8 cellular contexts compared by ENCODE assay signal in genomic region chr6:27133281-27134227, GRCh38.
DNase-seq lines count a peak whose midpoint lies in the region; ATAC-seq, FAIRE-seq and TF ChIP-seq lines count a peak whose summit lies in the region.

No MANE protein-coding gene starts in this region.

- H3K9me3 ChIP-seq in A549 (no peaks in the 10 kb centered on the region), Loucy (ENCODE audit: insufficient read depth, low read depth, low read length) (no peaks in the 10 kb centered on the region), ascending aorta (no peaks in the 10 kb centered on the region), smooth muscle cell (replicated peaks; ENCODE audit: low read depth) (no peaks in the 10 kb centered on the region)

- WGBS in A549 (ENCODE audit: missing lambda C conversion rate), result under 1% methylated on average over 26 of the region's 43 CpGs
- under 1% methylated on average over 43 of the region's 43 CpGs for WGBS in smooth muscle cell (ENCODE audit: low lambda C conversion rate)

- peak overlapping the region; percentile 99 for H3K9ac ChIP-seq in Loucy (ENCODE audit: low read depth, low read length, poor library complexity, severe bottlenecking)
- peak overlapping the region; percentile 86 for H3K9ac ChIP-seq in smooth muscle cell (ENCODE audit: low read depth)

- peaks cover 46% of the 10 kb centered on the region for H3K4me1 ChIP-seq in A549
- peaks cover 66% of the 10 kb centered on the region for H3K4me1 ChIP-seq in Loucy (ENCODE audit: insufficient read depth, low read length, poor library complexity, severe bottlenecking)
- peaks cover 4 to 10% of the 10 kb centered on the region in 2 donors for H3K4me1 ChIP-seq in ascending aorta
- peaks cover 14% of the 10 kb centered on the region for H3K4me1 ChIP-seq in smooth muscle cell (ENCODE audit: low read depth)

- CTCF ChIA-PET in A549 (lab: Yijun Ruan, JAX), result interaction anchor here (0.7 to 1.2 kb wide), 2 partner anchors 526 to 823 kb away, joined by 3 to 4 read pairs; no protein-coding TSS in a partner anchor

- peak; percentile 62 for TF ChIP-seq POLR2A in A549 (IDR thresholded peaks at IDR 0.05; ENCODE audit: low read length)

- H3K27ac ChIP-seq in A549, result peak overlapping the region; percentile 85 to 96
- peak overlapping the region; percentile 83 to 84 for H3K27ac ChIP-seq in ascending aorta
- H3K27ac ChIP-seq in smooth muscle cell (ENCODE audit: low read depth), result peak overlapping the region; percentile 94

- no peaks in the 10 kb centered on the region for H3K36me3 ChIP-seq in Loucy (ENCODE audit: insufficient read depth, low read length)
- no peaks in the 10 kb centered on the region for H3K36me3 ChIP-seq in ascending aorta
- H3K36me3 ChIP-seq in smooth muscle cell (ENCODE audit: low read depth), result no peaks in the 10 kb centered on the region

- TF ChIP-seq RAD21 in A549 (conservative IDR thresholded peaks at IDR 0.05 in 1 of 2, IDR thresholded peaks at IDR 0.05 in 1 of 2), result no peak

- TF ChIP-seq CTCF in A549 (IDR thresholded peaks at IDR 0.05), result no peak
- no peak for TF ChIP-seq CTCF in Loucy (conservative IDR thresholded peaks at IDR 0.05; ENCODE audit: low read length)
- TF ChIP-seq CTCF in ascending aorta (IDR thresholded peaks at IDR 0.05), result no peak
- no peak for TF ChIP-seq CTCF in smooth muscle cell (IDR thresholded peaks at IDR 0.05; ENCODE audit: borderline replicate concordance, insufficient read depth, poor library complexity, severe bottlenecking)

- H3F3A ChIP-seq in Loucy (ENCODE audit: low read depth) (peaks cover 20% of the 10 kb centered on the region), smooth muscle cell (ENCODE audit: low read depth) (peaks cover 23% of the 10 kb centered on the region)

- peak overlapping the region; percentile 89 for H3K4me2 ChIP-seq in A549
- peak overlapping the region; percentile 87 for H3K4me2 ChIP-seq in Loucy (ENCODE audit: low read depth, low read length, poor library complexity, severe bottlenecking)
- H3K4me2 ChIP-seq in smooth muscle cell, result peak overlapping the region; percentile 92

- no peak for FAIRE-seq in A549 (lab: Jason Lieb, UNC)

- POLR2A ChIA-PET in A549 (lab: Yijun Ruan, JAX), result interaction anchor here (0.7 to 5.8 kb wide), 11 partner anchors 13 to 977 kb away, joined by 3 to 226 read pairs (median 7); a partner anchor contains a TSS

- peak overlapping the region; percentile 74 for H3K4me3 ChIP-seq in A549
- H3K4me3 ChIP-seq in Loucy (ENCODE audit: low read length, poor library complexity, severe bottlenecking), result peak overlapping the region; percentile 83
- H3K4me3 ChIP-seq in ascending aorta, result peak overlapping the region; percentile 69 to 75
- H3K4me3 ChIP-seq in iPS-11a (ENCODE audit: low read depth, low read length), result peak overlapping the region; percentile 80
- H3K4me3 ChIP-seq in smooth muscle cell, result peak overlapping the region; percentile 62

- H3K9me2 ChIP-seq in Loucy (replicated peaks; ENCODE audit: low read depth, low read length), result no peaks in the 10 kb centered on the region

- no peaks in the 10 kb centered on the region for H4K20me1 ChIP-seq in Loucy (ENCODE audit: insufficient read depth, low read length, poor library complexity, severe bottlenecking)
- no peaks in the 10 kb centered on the region for H4K20me1 ChIP-seq in smooth muscle cell (ENCODE audit: low read depth)

- H2AFZ ChIP-seq in Loucy (ENCODE audit: low read length) (no peak overlapping the region), smooth muscle cell (ENCODE audit: low read depth) (peak overlapping the region; percentile 78)

- ATAC-seq in A549, result peak; percentile 47 to 62
- peak; percentile 20 for ATAC-seq in GM18511 (IDR thresholded peaks at IDR 0.05; ENCODE audit: unreplicated experiment)
- no peak for ATAC-seq in HG03097 (IDR thresholded peaks at IDR 0.05; ENCODE audit: low FRiP score, unreplicated experiment)

- H3K79me2 ChIP-seq in Loucy (ENCODE audit: insufficient read depth, low read length) (peaks cover 12% of the 10 kb centered on the region; the same call in 1 of the 2 replicates), smooth muscle cell (ENCODE audit: low read depth) (no peaks in the 10 kb centered on the region)

- TF ChIP-seq EP300 in A549 (IDR thresholded peaks at IDR 0.05), result no peak

- H3K27me3 ChIP-seq in Loucy (ENCODE audit: insufficient read depth, low read length, poor library complexity, severe bottlenecking) (no peaks in the 10 kb centered on the region), ascending aorta (no peaks in the 10 kb centered on the region), smooth muscle cell (ENCODE audit: low read depth) (no peaks in the 10 kb centered on the region)

- peak in 1 of 2 experiments; percentile 76 for DNase-seq in A549 (ENCODE audit: low read depth in 1 of 2, low spot score in 1 of 2)
- DNase-seq in SW 1271 (lab: John Stamatoyannopoulos, UW), result peak; percentile 59 to 80
- DNase-seq in ascending aorta (ENCODE audit: low spot score in 2 of 2), result peak; percentile 38 to 82
- DNase-seq in smooth muscle cell (lab: John Stamatoyannopoulos, UW; ENCODE audit: unreplicated experiment), result peak; percentile 31

- intact Hi-C loops in ascending aorta (cut with DNase I), result loop anchor here (2.0 to 10.0 kb wide), 7 partner anchors 345 to 1851 kb away; partner anchors contain the start of genes ABT1, ZNF165 and ZSCAN31

TF ChIP-seq in A549, 52 proteins besides CTCF, POLR2A, EP300 and RAD21 (continues in another document):
- TF ChIP-seq USF2 (IDR thresholded peaks at IDR 0.05) (no peak), ZSCAN20 (CRISPR knock-in tag; IDR thresholded peaks at IDR 0.05) (no peak), PHF8 (IDR thresholded peaks at IDR 0.05; ENCODE audit: borderline replicate concordance, low read depth) (no peak), BCL3 (IDR thresholded peaks at IDR 0.05) (no peak; the same call in 2 of the 3 replicates), RARB (CRISPR knock-in tag; IDR thresholded peaks at IDR 0.05) (peak; percentile 98), FOSB (CRISPR knock-in tag; IDR thresholded peaks at IDR 0.05) (peak; percentile 95), HES2 (IDR thresholded peaks at IDR 0.05) (no peak), REST (IDR thresholded peaks at IDR 0.05) (no peak; the same call in 1 of the 2 replicates), HMGXB4 (CRISPR knock-in tag; IDR thresholded peaks at IDR 0.05; ENCODE audit: borderline replicate concordance) (peak; percentile 63; the same call in 1 of the 2 replicates)
